Comparison of ENCODE assay signal across 10 cellular contexts in the genomic region with DNA sequence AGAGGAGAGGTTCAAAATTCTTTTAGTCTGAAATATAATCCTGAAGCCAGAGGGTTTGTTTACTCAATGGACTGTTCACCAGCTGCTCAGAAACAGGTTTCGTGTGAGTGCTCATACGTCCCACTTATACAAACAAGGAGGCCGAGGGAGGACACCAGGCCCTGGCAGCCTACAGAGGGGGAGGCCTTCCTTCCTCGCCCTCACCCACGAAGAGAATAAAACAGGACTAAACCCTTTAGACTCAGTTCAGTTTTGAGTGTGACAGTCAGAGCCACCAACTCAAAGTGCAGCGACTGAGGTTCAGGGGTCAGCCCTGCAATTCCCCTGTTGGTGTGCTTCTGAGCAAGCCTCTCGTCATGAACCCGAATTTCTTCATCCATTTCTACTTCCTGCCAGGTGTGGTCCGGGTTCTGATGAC. TPM values are rescaled to one million over a fixed set of nuclear protein-coding genes. Genes with fewer than 3 reads are reported as not detected.
DNase-seq lines count a peak whose midpoint lies in the region; ATAC-seq lines count a peak whose summit lies in the region.
"Had no signal": no experiment of that assay in that cellular context is flagged by ENCODE, and none has a peak within 500 bp of the region (broad histone marks: within the 10 kb centered on the region; RNA-seq: fewer than 3 reads in every experiment).

No MANE protein-coding gene starts in this region.

- H3K9me3 ChIP-seq in adipocyte (ENCODE audit: control insufficient read depth, low read length), result peaks cover 6% of the 10 kb centered on the region
- H3K9me3 ChIP-seq in muscle layer of duodenum (ENCODE audit: control insufficient read depth in 1 of 2, low read length in 2 of 2), result peaks cover 0 to 3% of the 10 kb centered on the region in 2 donors

- no peak overlapping the region for H3K9ac ChIP-seq in adipocyte (ENCODE audit: low read length)

- ATAC-seq in HG02884 (IDR thresholded peaks at IDR 0.05; ENCODE audit: unreplicated experiment), result no peak
- ATAC-seq in GM19023 (IDR thresholded peaks at IDR 0.05; ENCODE audit: unreplicated experiment), result no peak

- H3K4me1 ChIP-seq in adipocyte (ENCODE audit: control insufficient read depth, insufficient read depth, low read length) (no peaks in the 10 kb centered on the region), muscle layer of duodenum (ENCODE audit: control insufficient read depth in 1 of 2, insufficient read depth in 2 of 2, low read length in 2 of 2) (peaks cover 0 to 41% of the 10 kb centered on the region in 2 donors)

- DNase-seq in Caki2 (ENCODE audit: low read depth) (peak; percentile 77), NCI-H1417 (lab: John Stamatoyannopoulos, UW) (peak; percentile 79 to 94 (median 94)), adipocyte (ENCODE audit: low read depth) (peak; percentile 84), RKO (ENCODE audit: low spot score) (no peak), cerebellum (ENCODE audit: low spot score) (no peak)
- DNase-seq: activated T-cell treated with anti-CD3 and anti-CD28 coated beads, Interleukin-2, amount 50 U/mL, for 24 hours; tibial artery had no signal

- H3K36me3 ChIP-seq in adipocyte (ENCODE audit: control insufficient read depth, insufficient read depth, low read length, severe bottlenecking) (no peaks in the 10 kb centered on the region), muscle layer of duodenum (ENCODE audit: control insufficient read depth in 1 of 2, insufficient read depth in 2 of 2, low read length in 2 of 2) (no peaks in the 10 kb centered on the region)
- H3K36me3 ChIP-seq: tibial artery had no signal

- in situ Hi-C loops in Caki2 (cut with HindIII; ENCODE audit: low pct_unique_long_range_greater_than_20kb, low sequenced_read_pairs), result no loop called here

- no peak overlapping the region for H3K4me3 ChIP-seq in adipocyte (ENCODE audit: low read length)
- peak overlapping the region in 1 of 2 donors; percentile 28 for H3K4me3 ChIP-seq in muscle layer of duodenum (ENCODE audit: low read depth in 1 of 2, low read length in 2 of 2)
- H3K4me3 ChIP-seq: tibial artery had no signal

- H3K27me3 ChIP-seq in adipocyte (replicated peaks; ENCODE audit: control insufficient read depth, insufficient read depth, low read length) (no peaks in the 10 kb centered on the region), muscle layer of duodenum (ENCODE audit: low read depth, low read length) (no peaks in the 10 kb centered on the region)
- H3K27me3 ChIP-seq: tibial artery had no signal

- peak overlapping the region; percentile 53 for H3K27ac ChIP-seq in muscle layer of duodenum (ENCODE audit: low read length)
- H3K27ac ChIP-seq: tibial artery had no signal

RNA-seq across cellular contexts. Expression of gene FAM174B, which starts 17.3 kb away (rescaled TPM):
- 24.7 and 78.0 TPM in 2 replicates for total RNA-seq in Caki2 (2014; rRNA removed; shearing (Covaris generic); ENCODE audit: low replicate concordance)
- 25.0 TPM for total RNA-seq in cerebellum

Comparison
In these comparisons a context has a peak if more than half of its experiments do, and no peak if none do; other contexts are left out.
1. DNase-seq: peak in Caki2 (single experiment), NCI-H1417 (3 of 3) and adipocyte (single experiment); none in RKO (single experiment) and cerebellum (single experiment).